25 cellular contexts compared by ENCODE assay signal in the genomic region with DNA sequence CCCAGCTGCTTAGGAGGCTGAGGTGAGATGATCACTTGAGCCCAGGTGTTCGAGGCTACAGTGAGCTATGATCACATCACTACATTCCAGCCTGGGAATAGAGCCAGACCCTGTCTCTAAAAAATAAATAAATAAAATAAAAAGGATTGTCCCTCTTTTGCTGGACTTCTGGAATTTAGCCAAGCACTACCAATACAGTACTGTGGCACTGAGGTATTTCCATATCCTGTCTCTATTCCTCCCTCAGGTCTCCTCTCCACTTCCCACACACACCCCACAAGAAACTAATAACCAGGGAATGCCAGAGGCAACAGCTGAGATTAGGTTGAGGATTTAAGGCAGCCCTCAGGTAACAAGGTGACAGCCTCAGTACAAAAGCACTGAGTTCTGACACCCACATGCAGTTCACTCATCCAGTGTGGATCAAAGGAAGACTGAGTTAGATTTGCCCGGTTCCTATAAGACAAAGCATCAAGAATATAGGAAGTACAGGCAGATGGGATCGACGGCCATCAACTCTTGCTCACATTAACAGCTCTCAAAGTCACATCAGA. TPM values are rescaled to one million over a fixed set of nuclear protein-coding genes. Genes with fewer than 3 reads are reported as not detected.
DNase-seq lines count a peak whose midpoint lies in the region; ATAC-seq and TF ChIP-seq lines count a peak whose summit lies in the region.
"Had no signal": no experiment of that assay in that cellular context is flagged by ENCODE, and none has a peak within 500 bp of the region (broad histone marks: within the 10 kb centered on the region; RNA-seq: fewer than 3 reads in every experiment).

No MANE protein-coding gene starts in this region.

- TF ChIP-seq CTCF in HCT116 (IDR thresholded peaks at IDR 0.05 in 2 of 3, conservative IDR thresholded peaks at IDR 0.05 in 1 of 3; ENCODE audit: borderline replicate concordance in 1 of 3, insufficient read depth in 1 of 3, low read depth in 2 of 3, low read length in 2 of 3) (no peak), nephron (IDR thresholded peaks at IDR 0.05; ENCODE audit: unreplicated experiment in 3 of 3) (no peak)

- TF ChIP-seq RAD21 in HCT116 (IDR thresholded peaks at IDR 0.05; ENCODE audit: low read depth) = no peak

- peaks cover 5 to 15% of the 10 kb centered on the region in 2 experiments for H3K4me1 ChIP-seq in HCT116 (ENCODE audit: control insufficient read depth in 1 of 2, insufficient read depth in 2 of 2, low read length in 2 of 2)
- H3K4me1 ChIP-seq: breast epithelium had no signal

- peak overlapping the region in 2 of 3 experiments; percentile 17 to 70 for H3K27ac Mint-ChIP-seq in nephron
- H3K27ac Mint-ChIP-seq: activated CD4-positive, alpha-beta T cell treated with anti-CD3 and anti-CD28 coated beads for 36 hours; activated CD8-positive, alpha-beta T cell treated with anti-CD3 and anti-CD28 coated beads for 36 hours; activated naive CD8-positive, alpha-beta T cell treated with anti-CD3 and anti-CD28 coated beads for 36 hours; natural killer cell treated with Interleukin-12 subunit alpha and Interleukin-12 subunit beta and Interleukin-15 and Interleukin-18, amount 100 ng/mL, for 72 hours; stimulated activated memory B cell treated with anti-CD40 and anti-IgM and Interleukin-4, amounts not matched to agents 10 μg/mL and 1 μg/mL and 100 μg/mL, for 72 hours had no signal

- H3K27ac ChIP-seq in HCT116 (ENCODE audit: low read depth, low read length) = no peak overlapping the region
- H3K27ac ChIP-seq: BLaER1 treated with 17β-estradiol and CSF1 and Interleukin-3, amounts not matched to agents 10 nM and 100 nM; breast epithelium; gastrocnemius medialis; GM23248; KMS-11; lower lobe of right lung; upper lobe of left lung had no signal

- no TSS peak for BruUV-seq in HCT116 (replicated peaks; lab: Mats Ljungman, UMichigan)

- H3K9me2 ChIP-seq in HCT116 (ENCODE audit: insufficient read depth) = no peaks in the 10 kb centered on the region

- H3K27me3 Mint-ChIP-seq in nephron (ENCODE audit: low read depth) = peaks cover 8% of the 10 kb centered on the region
- H3K27me3 Mint-ChIP-seq: activated CD4-positive, alpha-beta T cell treated with anti-CD3 and anti-CD28 coated beads for 36 hours; activated CD8-positive, alpha-beta T cell treated with anti-CD3 and anti-CD28 coated beads for 36 hours; activated naive CD8-positive, alpha-beta T cell treated with anti-CD3 and anti-CD28 coated beads for 36 hours; natural killer cell treated with Interleukin-12 subunit alpha and Interleukin-12 subunit beta and Interleukin-15 and Interleukin-18, amount 100 ng/mL, for 72 hours; stimulated activated memory B cell treated with anti-CD40 and anti-IgM and Interleukin-4, amounts not matched to agents 10 μg/mL and 1 μg/mL and 100 μg/mL, for 72 hours had no signal

- no peaks in the 10 kb centered on the region for H3K9me3 Mint-ChIP-seq in nephron
- H3K9me3 Mint-ChIP-seq: activated CD8-positive, alpha-beta T cell treated with anti-CD3 and anti-CD28 coated beads for 36 hours; activated naive CD8-positive, alpha-beta T cell treated with anti-CD3 and anti-CD28 coated beads for 36 hours; natural killer cell treated with Interleukin-12 subunit alpha and Interleukin-12 subunit beta and Interleukin-15 and Interleukin-18, amount 100 ng/mL, for 72 hours; stimulated activated memory B cell treated with anti-CD40 and anti-IgM and Interleukin-4, amounts not matched to agents 10 μg/mL and 1 μg/mL and 100 μg/mL, for 72 hours had no signal

- peaks cover 4% of the 10 kb centered on the region for H3K79me2 ChIP-seq in HCT116 (ENCODE audit: insufficient read depth, low read length)

- H2AFZ ChIP-seq in HCT116 (ENCODE audit: low read depth, low read length, poor library complexity, severe bottlenecking) = no peak overlapping the region
- H2AFZ ChIP-seq: GM23248 had no signal

- CTCF ChIA-PET in HCT116 (lab: Charles Lee) = interaction anchor here (1.4 kb wide), 1 partner anchor 100 kb away, joined by 3 read pairs; a partner anchor contains a TSS

- H3K9me3 ChIP-seq in HCT116 (ENCODE audit: control insufficient read depth in 1 of 2, insufficient read depth in 1 of 2, low read depth in 1 of 2, low read length in 2 of 2) = no peaks in the 10 kb centered on the region
- H3K9me3 ChIP-seq: BLaER1 treated with 17β-estradiol and CSF1 and Interleukin-3, amounts not matched to agents 10 nM and 100 nM; breast epithelium; gastrocnemius medialis; lower lobe of right lung; mucosa of descending colon; upper lobe of left lung had no signal

- H3K9ac ChIP-seq in HCT116 (ENCODE audit: low read length) = no peak overlapping the region
- H3K9ac ChIP-seq: BLaER1 treated with 17β-estradiol and CSF1 and Interleukin-3, amounts not matched to agents 10 nM and 100 nM; GM23248; KMS-11 had no signal

- TF ChIP-seq POLR2A in HCT116 (IDR thresholded peaks at IDR 0.05; ENCODE audit: borderline replicate concordance, extremely low read depth, insufficient read depth, insufficient read length) = no peak

- no peaks in the 10 kb centered on the region for H3K36me3 Mint-ChIP-seq in nephron (ENCODE audit: low read depth)
- H3K36me3 Mint-ChIP-seq: activated naive CD8-positive, alpha-beta T cell treated with anti-CD3 and anti-CD28 coated beads for 36 hours; natural killer cell treated with Interleukin-12 subunit alpha and Interleukin-12 subunit beta and Interleukin-15 and Interleukin-18, amount 100 ng/mL, for 72 hours; stimulated activated memory B cell treated with anti-CD40 and anti-IgM and Interleukin-4, amounts not matched to agents 10 μg/mL and 1 μg/mL and 100 μg/mL, for 72 hours had no signal

- RAD21 ChIA-PET in HCT116 (lab: Charles Lee; ENCODE audit: low non-redundant PET in 1 of 2, low total read pairs in 2 of 2, uncharacterized antibody in 2 of 2, unreplicated experiment in 2 of 2) = no interaction called here

- no peaks in the 10 kb centered on the region for H3K27me3 ChIP-seq in HCT116 (ENCODE audit: insufficient read depth, low read length)
- H3K27me3 ChIP-seq: breast epithelium, gastrocnemius medialis, upper lobe of left lung had no signal

- H3K4me3 Mint-ChIP-seq in nephron = peak overlapping the region in 1 of 3 experiments; percentile 36
- H3K4me3 Mint-ChIP-seq: activated CD4-positive, alpha-beta T cell treated with anti-CD3 and anti-CD28 coated beads for 36 hours; activated CD8-positive, alpha-beta T cell treated with anti-CD3 and anti-CD28 coated beads for 36 hours; activated naive CD8-positive, alpha-beta T cell treated with anti-CD3 and anti-CD28 coated beads for 36 hours; natural killer cell treated with Interleukin-12 subunit alpha and Interleukin-12 subunit beta and Interleukin-15 and Interleukin-18, amount 100 ng/mL, for 72 hours; stimulated activated memory B cell treated with anti-CD40 and anti-IgM and Interleukin-4, amounts not matched to agents 10 μg/mL and 1 μg/mL and 100 μg/mL, for 72 hours had no signal

- no peak overlapping the region for H3K4me3 ChIP-seq in HCT116 (replicated peaks in 1 of 2; ENCODE audit: low read depth in 1 of 2, low read length in 2 of 2)
- H3K4me3 ChIP-seq: BLaER1 treated with 17β-estradiol and CSF1 and Interleukin-3, amounts not matched to agents 10 nM and 100 nM; breast epithelium; gastrocnemius medialis; GM23248; lower lobe of right lung; mucosa of descending colon; upper lobe of left lung had no signal

- peak overlapping the region; percentile 9; the same call in 1 of the 2 replicates for H3K4me2 ChIP-seq in HCT116 (ENCODE audit: low read length)
- H3K4me2 ChIP-seq: BLaER1 treated with 17β-estradiol and CSF1 and Interleukin-3, amounts not matched to agents 10 nM and 100 nM; KMS-11 had no signal

- peaks cover 15% of the 10 kb centered on the region for H3K4me1 Mint-ChIP-seq in nephron

- no peaks in the 10 kb centered on the region for H3K36me3 ChIP-seq in HCT116 (ENCODE audit: control insufficient read depth in 1 of 2, insufficient read depth in 2 of 2, low read length in 2 of 2)
- H3K36me3 ChIP-seq: BLaER1 treated with 17β-estradiol and CSF1 and Interleukin-3, amounts not matched to agents 10 nM and 100 nM; breast epithelium; gastrocnemius medialis; lower lobe of right lung; upper lobe of left lung had no signal

- intact Hi-C loops in HCT116 (cut with micrococcal nuclease) = no loop called here

- no peak for ATAC-seq in HCT116
- no peak for ATAC-seq in HG02870 (IDR thresholded peaks at IDR 0.05; ENCODE audit: unreplicated experiment)
- ATAC-seq in GM21737 (IDR thresholded peaks at IDR 0.05; ENCODE audit: unreplicated experiment) = no peak
- ATAC-seq: activated CD4-positive, alpha-beta T cell treated with anti-CD3 and anti-CD28 coated beads for 36 hours; activated CD8-positive, alpha-beta T cell treated with anti-CD3 and anti-CD28 coated beads for 36 hours; gastrocnemius medialis; lower lobe of right lung; mucosa of descending colon; natural killer cell treated with Interleukin-12 subunit alpha and Interleukin-12 subunit beta and Interleukin-15 and Interleukin-18, amount 100 ng/mL, for 72 hours; stimulated activated memory B cell treated with anti-CD40 and anti-IgM and Interleukin-4, amounts not matched to agents 10 μg/mL and 1 μg/mL and 100 μg/mL, for 72 hours had no signal

- DNase-seq in DMS79 treated with DMSO at 0.1 percent for 48 hours (lab: John Stamatoyannopoulos, UW) (peak; percentile 54), HCT116 (ENCODE audit: low read depth, low spot score) (no peak), NCI-H69 (lab: John Stamatoyannopoulos, UW) (peak; percentile 43)
- DNase-seq in effector CD4-positive, alpha-beta T cell = no peak
- DNase-seq: activated CD4-positive, alpha-beta T cell treated with anti-CD3 and anti-CD28 coated beads for 36 hours; activated CD8-positive, alpha-beta T cell treated with anti-CD3 and anti-CD28 coated beads for 36 hours; activated effector memory CD4-positive, alpha-beta T cell treated with Interleukin-2 at 50 U/mL for 16 hours; activated naive CD8-positive, alpha-beta T cell treated with anti-CD3 and anti-CD28 coated beads for 36 hours; anterior cingulate cortex; gastrocnemius medialis; GM23248; lower lobe of right lung; mucosa of descending colon; NCI-H345; NCI-H748 treated with DMSO at 0.1 percent for 48 hours; SHP77 treated with DMSO at 0.1 percent for 48 hours; upper lobe of left lung had no signal

- POLR2A ChIA-PET in HCT116 (lab: Charles Lee) = no interaction called here

- H4K20me1 ChIP-seq in HCT116 (ENCODE audit: insufficient read depth) = no peaks in the 10 kb centered on the region
- H4K20me1 ChIP-seq: BLaER1 treated with 17β-estradiol and CSF1 and Interleukin-3, amounts not matched to agents 10 nM and 100 nM had no signal

RNA-seq across cellular contexts. Expression of a gene that starts 4.5 kb away (rescaled TPM):
- total RNA-seq in HCT116 (2021; ENCODE audit: unreplicated experiment) = 24.9 TPM
- polyA plus RNA-seq in HCT116 (2012) = 6.5 and 9.5 TPM in 2 replicates

Comparison
In these comparisons a context has a peak if more than half of its experiments do, and no peak if none do; other contexts are left out.
1. DNase-seq: peak in DMS79 treated with DMSO at 0.1 percent for 48 hours (single experiment) and NCI-H69 (single experiment); none in HCT116 (single experiment) and effector CD4-positive, alpha-beta T cell (single experiment).